8 cellular contexts compared by ENCODE assay signal in the genomic region with DNA sequence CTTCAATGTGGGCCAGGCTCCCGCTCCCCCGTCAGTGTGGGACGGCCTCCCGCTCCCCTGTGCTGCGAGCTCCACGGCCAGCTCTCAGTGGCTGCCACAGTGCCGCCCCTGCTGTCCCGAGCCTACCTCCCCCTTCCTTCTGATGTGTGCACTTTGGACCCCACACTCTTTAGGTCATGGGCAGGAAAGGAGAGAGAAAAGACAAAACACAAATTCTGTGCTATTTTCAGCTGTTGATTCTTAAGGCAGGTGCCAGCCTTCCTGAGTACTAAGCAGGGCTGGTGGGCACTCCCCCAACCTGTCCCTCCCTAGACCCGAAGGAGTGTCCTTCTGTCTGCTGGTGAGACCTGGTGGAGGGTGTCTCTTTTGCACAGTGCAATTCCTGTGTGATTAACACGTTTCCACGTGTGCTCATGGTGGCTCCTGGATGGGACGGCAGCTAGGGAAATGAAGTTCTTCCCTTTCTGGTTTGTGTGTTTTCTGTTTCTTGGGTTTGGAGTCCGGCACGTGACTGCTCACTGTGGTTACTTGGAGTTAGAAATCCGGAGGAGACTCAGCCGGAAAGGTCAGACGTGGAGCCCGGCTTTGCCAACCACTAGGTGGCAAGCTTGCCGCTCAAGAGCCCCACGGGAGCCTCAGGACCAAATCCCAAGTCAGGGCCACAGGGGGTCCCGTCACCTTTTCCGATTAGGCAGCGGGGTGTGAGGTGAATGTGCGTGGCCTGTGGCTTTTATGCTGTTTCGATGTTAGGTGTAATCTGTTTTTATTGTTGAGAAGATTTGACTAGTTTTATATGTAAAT.
DNase-seq lines count a peak whose midpoint lies in the region; ATAC-seq and TF ChIP-seq lines count a peak whose summit lies in the region.
"Not testable (repeated sequence)": the region's sequence is repeated elsewhere in the genome, so short reads cannot be mapped to it uniquely, and the experiment has no call there.

No MANE protein-coding gene starts in this region.

- H3K9me3 Mint-ChIP-seq in activated T-cell treated with anti-CD3 and anti-CD28 coated beads, Interleukin-2, amount 50 U/mL, for 72 hours; endodermal cell: not testable (repeated sequence)

- TF ChIP-seq CTCF in PC-9 (conservative IDR thresholded peaks at IDR 0.05) (peak; percentile 77), endodermal cell (conservative IDR thresholded peaks at IDR 0.05) (peak; percentile 85), vagina (IDR thresholded peaks at IDR 0.05) (peak in 2 of 3 experiments; percentile 44 to 58)

- peak; percentile 58 to 60 for ATAC-seq in activated T-cell treated with anti-CD3 and anti-CD28 coated beads, Interleukin-2, amount 50 U/mL, for 72 hours (replicated peaks in 1 of 2)

- not testable (repeated sequence) for H3K27ac ChIP-seq in PC-9; endodermal cell (ENCODE audit: low read depth, low read length)
- H3K27ac ChIP-seq in vagina, result peak overlapping the region; percentile 79

- not testable (repeated sequence) for H3K4me1 ChIP-seq in PC-9 (replicated peaks; ENCODE audit: insufficient read depth); endodermal cell (ENCODE audit: control insufficient read depth, insufficient read depth, low read length)
- peaks cover 18% of the 10 kb centered on the region for H3K4me1 ChIP-seq in vagina

- CTCF ChIA-PET in PC-9 (lab: Charles Lee), result interaction anchor here (0.8 kb wide), 1 partner anchor 146 kb away, joined by 3 read pairs; no protein-coding TSS in a partner anchor

- H3K9me3 ChIP-seq in PC-9 (ENCODE audit: insufficient read depth, low read depth); endodermal cell (ENCODE audit: control insufficient read depth, low read length); vagina: not testable (repeated sequence)

- not testable (repeated sequence) for H3F3A ChIP-seq in PC-9 (ENCODE audit: insufficient read depth, low read depth)

- H3K4me3 ChIP-seq in PC-9; endodermal cell (ENCODE audit: low read length); vagina: not testable (repeated sequence)

- not testable (repeated sequence) for H4K20me1 ChIP-seq in PC-9 (ENCODE audit: insufficient read depth)

- TF ChIP-seq POLR2A in vagina (IDR thresholded peaks at IDR 0.05), result not testable (repeated sequence)

- not testable (repeated sequence) for BruUV-seq in PC-9 (replicated peaks; lab: Mats Ljungman, UMichigan)

- H3K4me1 Mint-ChIP-seq in activated T-cell treated with anti-CD3 and anti-CD28 coated beads, Interleukin-2, amount 50 U/mL, for 72 hours (ENCODE audit: low read depth), result peaks cover 70% of the 10 kb centered on the region
- H3K4me1 Mint-ChIP-seq in endodermal cell, result peaks cover 20% of the 10 kb centered on the region

- H3K79me2 ChIP-seq in PC-9 (ENCODE audit: low read depth), result not testable (repeated sequence)

- not testable (repeated sequence) for H3K9ac ChIP-seq in endodermal cell (ENCODE audit: extremely low read depth, low read length, poor library complexity, severe bottlenecking)

- peak overlapping the region; percentile 65 for H3K4me2 ChIP-seq in PC-9

- H3K27me3 Mint-ChIP-seq in activated T-cell treated with anti-CD3 and anti-CD28 coated beads, Interleukin-2, amount 50 U/mL, for 72 hours (ENCODE audit: low read depth), result not testable (repeated sequence)
- peaks cover 38% of the 10 kb centered on the region for H3K27me3 Mint-ChIP-seq in endodermal cell (ENCODE audit: insufficient read depth)

- POLR2A ChIA-PET in PC-9 (lab: Charles Lee; ENCODE audit: unreplicated experiment), result not testable (repeated sequence)

- DNase-seq in ELF-1 (ENCODE audit: low read depth, low spot score), result peak; percentile 74
- peak; percentile 33 for DNase-seq in HK-2 (ENCODE audit: unreplicated experiment)
- DNase-seq in PC-9, result peak; percentile 45 to 59
- peak; percentile 36 to 46 for DNase-seq in activated T-cell treated with anti-CD3 and anti-CD28 coated beads, Interleukin-2, amount 50 U/mL, for 72 hours
- DNase-seq in endodermal cell, result peak; percentile 74
- peak; percentile 60 for DNase-seq in kidney tubule cell (ENCODE audit: low spot score)
- peak; percentile 26 for DNase-seq in pulmonary artery endothelial cell (ENCODE audit: low read depth, low spot score)
- not testable (repeated sequence) for DNase-seq in vagina (ENCODE audit: extremely low spot score in 2 of 2)

- WGBS in endodermal cell (ENCODE audit: insufficient coverage in 1 of 2, insufficient read length in 1 of 2), 2 experiments, result 39% methylated on average over 23 of the region's 25 CpGs; no CpG with 5 or more reads in 1 of the 2 experiments

- H2AFZ ChIP-seq in PC-9, result not testable (repeated sequence)

- not testable (repeated sequence) for H3K27me3 ChIP-seq in PC-9 (ENCODE audit: insufficient read depth, low read depth); endodermal cell (ENCODE audit: control insufficient read depth, insufficient read depth, low read length, poor library complexity, severe bottlenecking); vagina

- peak overlapping the region; percentile 56 for H3K27ac Mint-ChIP-seq in activated T-cell treated with anti-CD3 and anti-CD28 coated beads, Interleukin-2, amount 50 U/mL, for 72 hours
- peak overlapping the region; percentile 15 for H3K27ac Mint-ChIP-seq in endodermal cell

- peaks cover 10 to 28% of the 10 kb centered on the region in 2 donors for H3K36me3 Mint-ChIP-seq in activated T-cell treated with anti-CD3 and anti-CD28 coated beads, Interleukin-2, amount 50 U/mL, for 72 hours (ENCODE audit: insufficient read depth in 2 of 2)
- not testable (repeated sequence) for H3K36me3 Mint-ChIP-seq in endodermal cell (ENCODE audit: low read depth)

- H3K36me3 ChIP-seq in PC-9 (ENCODE audit: low read depth); endodermal cell (ENCODE audit: control insufficient read depth, insufficient read depth, low read length); vagina: not testable (repeated sequence)

- peak overlapping the region; percentile 42 to 44 for H3K4me3 Mint-ChIP-seq in activated T-cell treated with anti-CD3 and anti-CD28 coated beads, Interleukin-2, amount 50 U/mL, for 72 hours
- peak overlapping the region; percentile 26 for H3K4me3 Mint-ChIP-seq in endodermal cell

- intact Hi-C loops in PC-9 (cut with micrococcal nuclease; ENCODE audit: unreplicated experiment), result loop anchor here (5.0 kb wide), 1 partner anchor 112 kb away; no protein-coding TSS in a partner anchor
- intact Hi-C loops in vagina (cut with DNase I), result not testable (repeated sequence)

- not testable (repeated sequence) for H3K9me2 ChIP-seq in PC-9 (ENCODE audit: insufficient read depth)
